In the genomic region with DNA sequence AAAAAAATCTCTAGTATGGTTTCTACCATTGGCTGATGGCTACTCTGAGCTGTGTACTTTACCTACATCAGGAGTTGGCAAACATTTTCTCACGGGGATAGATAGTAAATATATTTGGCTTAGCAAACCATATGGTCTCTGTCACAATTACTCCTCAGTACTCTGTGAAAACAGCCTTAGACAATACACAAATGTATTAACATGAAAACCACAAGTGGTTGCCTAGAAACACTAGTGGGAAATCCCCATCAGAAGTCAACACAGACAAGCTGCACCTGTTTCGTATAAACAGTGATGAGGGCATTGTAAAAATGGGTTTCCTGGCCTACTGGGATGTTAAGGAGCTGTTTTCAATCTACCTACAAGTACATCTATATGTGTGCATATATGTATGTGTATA, we compare ENCODE assay signal across 8 cellular contexts.
DNase-seq lines count a peak whose midpoint lies in the region; ATAC-seq, FAIRE-seq and TF ChIP-seq lines count a peak whose summit lies in the region.

No MANE protein-coding gene starts in this region.

- H3K27me3 Mint-ChIP-seq in GM23338 (ENCODE audit: insufficient read depth, low read depth, poor library complexity) = no peaks in the 10 kb centered on the region

- ATAC-seq in GM18873 (IDR thresholded peaks at IDR 0.05; ENCODE audit: low FRiP score, unreplicated experiment) (peak; percentile 100), HG02981 (IDR thresholded peaks at IDR 0.05; ENCODE audit: unreplicated experiment) (peak; percentile 99), GM23338 (no peak)

- no peaks in the 10 kb centered on the region for H3K79me2 ChIP-seq in GM23338 (replicated peaks; ENCODE audit: insufficient read depth)

- no peaks in the 10 kb centered on the region for H3K27me3 ChIP-seq in GM23338 (ENCODE audit: insufficient read depth)

- peaks cover 8% of the 10 kb centered on the region; the same call in 2 of the 3 replicates for H3K4me1 Mint-ChIP-seq in GM23338

- no peak overlapping the region for H2AFZ ChIP-seq in GM23338

- no peak overlapping the region for H3K4me2 ChIP-seq in GM23338

- H3K4me3 Mint-ChIP-seq in GM23338 = no peak overlapping the region

- TF ChIP-seq CTCF in GM23338 (conservative IDR thresholded peaks at IDR 0.05; ENCODE audit: low read depth in 2 of 2) = no peak

- no peaks in the 10 kb centered on the region for H3K9me3 Mint-ChIP-seq in GM23338

- no peaks in the 10 kb centered on the region for H3F3A ChIP-seq in GM23338 (replicated peaks; ENCODE audit: low read depth)

- H3K36me3 ChIP-seq in GM23338 (ENCODE audit: insufficient read depth) = no peaks in the 10 kb centered on the region

- no peak overlapping the region for H3K4me3 ChIP-seq in GM23338

- FAIRE-seq in islet of Langerhans (lab: Jason Lieb, UNC) = peak; percentile 100

- peak; percentile 83 for DNase-seq in NCI-H2171 (lab: John Stamatoyannopoulos, UW)
- no peak for DNase-seq in midbrain (lab: John Stamatoyannopoulos, UW)
- DNase-seq in GM23338 (ENCODE audit: low spot score) = no peak
- DNase-seq in SK-N-DZ (ENCODE audit: low spot score) = no peak
- DNase-seq in GOT3 (lab: John Stamatoyannopoulos, UW) = no peak

- H3K27ac Mint-ChIP-seq in GM23338 = no peak overlapping the region

- H3K4me1 ChIP-seq in GM23338 (ENCODE audit: insufficient read depth) = peaks cover 5% of the 10 kb centered on the region

- no peak overlapping the region for H3K27ac ChIP-seq in GM23338 (ENCODE audit: low read depth)

- H3K9me2 ChIP-seq in GM23338 (ENCODE audit: insufficient read depth) = no peaks in the 10 kb centered on the region

- no peaks in the 10 kb centered on the region for H3K36me3 Mint-ChIP-seq in GM23338 (ENCODE audit: low read depth)

- H4K20me1 ChIP-seq in GM23338 (replicated peaks; ENCODE audit: insufficient read depth) = no peaks in the 10 kb centered on the region

TF ChIP-seq in GM23338, 12 proteins besides CTCF, POLR2A, EP300 and RAD21:
- no peak for TF ChIP-seq ZNF331 (CRISPR knock-in tag; IDR thresholded peaks at IDR 0.05; ENCODE audit: low read depth)
- no peak for TF ChIP-seq NANOG (IDR thresholded peaks at IDR 0.05; ENCODE audit: borderline replicate concordance)
- TF ChIP-seq EZH2phosphoT487 (IDR thresholded peaks at IDR 0.05; ENCODE audit: unreplicated experiment) = no peak
- TF ChIP-seq EZH2 (IDR thresholded peaks at IDR 0.05; ENCODE audit: low read depth, unreplicated experiment) = no peak
- TF ChIP-seq JUNB (IDR thresholded peaks at IDR 0.05; ENCODE audit: unreplicated experiment) = no peak
- TF ChIP-seq, protein P1, sequence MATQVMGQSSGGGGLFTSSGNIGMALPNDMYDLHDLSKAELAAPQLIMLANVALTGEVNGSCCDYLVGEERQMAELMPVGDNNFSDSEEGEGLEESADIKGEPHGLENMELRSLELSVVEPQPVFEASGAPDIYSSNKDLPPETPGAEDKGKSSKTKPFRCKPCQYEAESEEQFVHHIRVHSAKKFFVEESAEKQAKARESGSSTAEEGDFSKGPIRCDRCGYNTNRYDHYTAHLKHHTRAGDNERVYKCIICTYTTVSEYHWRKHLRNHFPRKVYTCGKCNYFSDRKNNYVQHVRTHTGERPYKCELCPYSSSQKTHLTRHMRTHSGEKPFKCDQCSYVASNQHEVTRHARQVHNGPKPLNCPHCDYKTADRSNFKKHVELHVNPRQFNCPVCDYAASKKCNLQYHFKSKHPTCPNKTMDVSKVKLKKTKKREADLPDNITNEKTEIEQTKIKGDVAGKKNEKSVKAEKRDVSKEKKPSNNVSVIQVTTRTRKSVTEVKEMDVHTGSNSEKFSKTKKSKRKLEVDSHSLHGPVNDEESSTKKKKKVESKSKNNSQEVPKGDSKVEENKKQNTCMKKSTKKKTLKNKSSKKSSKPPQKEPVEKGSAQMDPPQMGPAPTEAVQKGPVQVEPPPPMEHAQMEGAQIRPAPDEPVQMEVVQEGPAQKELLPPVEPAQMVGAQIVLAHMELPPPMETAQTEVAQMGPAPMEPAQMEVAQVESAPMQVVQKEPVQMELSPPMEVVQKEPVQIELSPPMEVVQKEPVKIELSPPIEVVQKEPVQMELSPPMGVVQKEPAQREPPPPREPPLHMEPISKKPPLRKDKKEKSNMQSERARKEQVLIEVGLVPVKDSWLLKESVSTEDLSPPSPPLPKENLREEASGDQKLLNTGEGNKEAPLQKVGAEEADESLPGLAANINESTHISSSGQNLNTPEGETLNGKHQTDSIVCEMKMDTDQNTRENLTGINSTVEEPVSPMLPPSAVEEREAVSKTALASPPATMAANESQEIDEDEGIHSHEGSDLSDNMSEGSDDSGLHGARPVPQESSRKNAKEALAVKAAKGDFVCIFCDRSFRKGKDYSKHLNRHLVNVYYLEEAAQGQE (IDR thresholded peaks at IDR 0.05; ENCODE audit: unreplicated experiment) = no peak
- TF ChIP-seq, protein P2, sequence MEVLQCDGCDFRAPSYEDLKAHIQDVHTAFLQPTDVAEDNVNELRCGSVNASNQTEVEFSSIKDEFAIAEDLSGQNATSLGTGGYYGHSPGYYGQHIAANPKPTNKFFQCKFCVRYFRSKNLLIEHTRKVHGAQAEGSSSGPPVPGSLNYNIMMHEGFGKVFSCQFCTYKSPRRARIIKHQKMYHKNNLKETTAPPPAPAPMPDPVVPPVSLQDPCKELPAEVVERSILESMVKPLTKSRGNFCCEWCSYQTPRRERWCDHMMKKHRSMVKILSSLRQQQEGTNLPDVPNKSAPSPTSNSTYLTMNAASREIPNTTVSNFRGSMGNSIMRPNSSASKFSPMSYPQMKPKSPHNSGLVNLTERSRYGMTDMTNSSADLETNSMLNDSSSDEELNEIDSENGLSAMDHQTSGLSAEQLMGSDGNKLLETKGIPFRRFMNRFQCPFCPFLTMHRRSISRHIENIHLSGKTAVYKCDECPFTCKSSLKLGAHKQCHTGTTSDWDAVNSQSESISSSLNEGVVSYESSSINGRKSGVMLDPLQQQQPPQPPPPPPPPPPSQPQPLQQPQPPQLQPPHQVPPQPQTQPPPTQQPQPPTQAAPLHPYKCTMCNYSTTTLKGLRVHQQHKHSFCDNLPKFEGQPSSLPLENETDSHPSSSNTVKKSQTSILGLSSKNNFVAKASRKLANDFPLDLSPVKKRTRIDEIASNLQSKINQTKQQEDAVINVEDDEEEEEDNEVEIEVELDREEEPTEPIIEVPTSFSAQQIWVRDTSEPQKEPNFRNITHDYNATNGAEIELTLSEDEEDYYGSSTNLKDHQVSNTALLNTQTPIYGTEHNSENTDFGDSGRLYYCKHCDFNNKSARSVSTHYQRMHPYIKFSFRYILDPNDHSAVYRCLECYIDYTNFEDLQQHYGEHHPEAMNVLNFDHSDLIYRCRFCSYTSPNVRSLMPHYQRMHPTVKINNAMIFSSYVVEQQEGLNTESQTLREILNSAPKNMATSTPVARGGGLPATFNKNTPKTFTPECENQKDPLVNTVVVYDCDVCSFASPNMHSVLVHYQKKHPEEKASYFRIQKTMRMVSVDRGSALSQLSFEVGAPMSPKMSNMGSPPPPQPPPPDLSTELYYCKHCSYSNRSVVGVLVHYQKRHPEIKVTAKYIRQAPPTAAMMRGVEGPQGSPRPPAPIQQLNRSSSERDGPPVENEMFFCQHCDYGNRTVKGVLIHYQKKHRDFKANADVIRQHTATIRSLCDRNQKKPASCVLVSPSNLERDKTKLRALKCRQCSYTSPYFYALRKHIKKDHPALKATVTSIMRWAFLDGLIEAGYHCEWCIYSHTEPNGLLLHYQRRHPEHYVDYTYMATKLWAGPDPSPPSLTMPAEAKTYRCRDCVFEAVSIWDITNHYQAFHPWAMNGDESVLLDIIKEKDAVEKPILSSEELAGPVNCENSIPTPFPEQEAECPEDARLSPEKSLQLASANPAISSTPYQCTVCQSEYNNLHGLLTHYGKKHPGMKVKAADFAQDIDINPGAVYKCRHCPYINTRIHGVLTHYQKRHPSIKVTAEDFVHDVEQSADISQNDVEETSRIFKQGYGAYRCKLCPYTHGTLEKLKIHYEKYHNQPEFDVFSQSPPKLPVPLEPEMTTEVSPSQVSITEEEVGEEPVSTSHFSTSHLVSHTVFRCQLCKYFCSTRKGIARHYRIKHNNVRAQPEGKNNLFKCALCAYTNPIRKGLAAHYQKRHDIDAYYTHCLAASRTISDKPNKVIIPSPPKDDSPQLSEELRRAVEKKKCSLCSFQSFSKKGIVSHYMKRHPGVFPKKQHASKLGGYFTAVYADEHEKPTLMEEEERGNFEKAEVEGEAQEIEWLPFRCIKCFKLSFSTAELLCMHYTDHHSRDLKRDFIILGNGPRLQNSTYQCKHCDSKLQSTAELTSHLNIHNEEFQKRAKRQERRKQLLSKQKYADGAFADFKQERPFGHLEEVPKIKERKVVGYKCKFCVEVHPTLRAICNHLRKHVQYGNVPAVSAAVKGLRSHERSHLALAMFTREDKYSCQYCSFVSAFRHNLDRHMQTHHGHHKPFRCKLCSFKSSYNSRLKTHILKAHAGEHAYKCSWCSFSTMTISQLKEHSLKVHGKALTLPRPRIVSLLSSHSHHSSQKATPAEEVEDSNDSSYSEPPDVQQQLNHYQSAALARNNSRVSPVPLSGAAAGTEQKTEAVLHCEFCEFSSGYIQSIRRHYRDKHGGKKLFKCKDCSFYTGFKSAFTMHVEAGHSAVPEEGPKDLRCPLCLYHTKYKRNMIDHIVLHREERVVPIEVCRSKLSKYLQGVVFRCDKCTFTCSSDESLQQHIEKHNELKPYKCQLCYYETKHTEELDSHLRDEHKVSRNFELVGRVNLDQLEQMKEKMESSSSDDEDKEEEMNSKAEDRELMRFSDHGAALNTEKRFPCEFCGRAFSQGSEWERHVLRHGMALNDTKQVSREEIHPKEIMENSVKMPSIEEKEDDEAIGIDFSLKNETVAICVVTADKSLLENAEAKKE (CRISPR knock-in tag; IDR thresholded peaks at IDR 0.05) = no peak
- no peak for TF ChIP-seq STAT1 (IDR thresholded peaks at IDR 0.05; ENCODE audit: unreplicated experiment)
- TF ChIP-seq ETS1 (IDR thresholded peaks at IDR 0.05) = no peak
- TF ChIP-seq CREB1 (CRISPR knock-in tag; IDR thresholded peaks at IDR 0.05; ENCODE audit: low read depth) = no peak
- TF ChIP-seq POLR2AphosphoS5 (IDR thresholded peaks at IDR 0.05; ENCODE audit: low read depth) = no peak
- TF ChIP-seq ZNF114 (CRISPR knock-in tag; IDR thresholded peaks at IDR 0.05) = no peak
